Comparison of ENCODE assay signal across 8 cellular contexts in genomic region chr22:25404556-25404922, GRCh38.
DNase-seq lines count a peak whose midpoint lies in the region; ATAC-seq, FAIRE-seq and TF ChIP-seq lines count a peak whose summit lies in the region.

No MANE protein-coding gene starts in this region.

- no peak overlapping the region for H4K91ac ChIP-seq in mesenchymal stem cell (ENCODE audit: low read length)

- no peak for TF ChIP-seq POLR2A in H54 (IDR thresholded peaks at IDR 0.05; ENCODE audit: low read depth, low read length)

- H3K9me3 ChIP-seq in KOPT-K1 (ENCODE audit: insufficient read depth, low read length, poor library complexity, severe bottlenecking): no peaks in the 10 kb centered on the region
- H3K9me3 ChIP-seq in mesenchymal stem cell (ENCODE audit: control insufficient read depth, low read length): no peaks in the 10 kb centered on the region

- H2BK12ac ChIP-seq in mesenchymal stem cell (ENCODE audit: low read length in 2 of 2): no peak overlapping the region

- no peak overlapping the region for H3K14ac ChIP-seq in mesenchymal stem cell (ENCODE audit: low read length in 2 of 2)

- peak overlapping the region in 1 of 2 experiments; percentile 77 for H3K23ac ChIP-seq in mesenchymal stem cell (ENCODE audit: low read length in 2 of 2)

- WGBS in mesenchymal stem cell: 0% methylated on average over 28 of the region's 35 CpGs

- H2BK5ac ChIP-seq in mesenchymal stem cell (ENCODE audit: low read depth, low read length, poor library complexity, severe bottlenecking): no peak overlapping the region

- ATAC-seq in GM19397 (IDR thresholded peaks at IDR 0.05; ENCODE audit: unreplicated experiment): no peak

- no peak overlapping the region for H2BK15ac ChIP-seq in mesenchymal stem cell (ENCODE audit: low read depth, poor library complexity, severe bottlenecking)

- H3K79me1 ChIP-seq in mesenchymal stem cell (replicated peaks; ENCODE audit: low read length, poor library complexity, severe bottlenecking): peaks cover 12% of the 10 kb centered on the region

- no peaks in the 10 kb centered on the region for H3K27me3 ChIP-seq in mesenchymal stem cell (ENCODE audit: control insufficient read depth in 1 of 2, insufficient read depth in 1 of 2, low read length in 2 of 2)

- H3K4me2 ChIP-seq in mesenchymal stem cell (ENCODE audit: low read length, poor library complexity, severe bottlenecking): peak overlapping the region; percentile 86

- H3K27ac ChIP-seq in KOPT-K1 (ENCODE audit: low read depth, low read length, poor library complexity, severe bottlenecking): peak overlapping the region; percentile 73
- H3K27ac ChIP-seq in mesenchymal stem cell (ENCODE audit: low read length, poor library complexity, severe bottlenecking): no peak overlapping the region

- H3K18ac ChIP-seq in mesenchymal stem cell (ENCODE audit: low read depth in 1 of 2, low read length in 2 of 2): peak overlapping the region in 1 of 2 experiments; percentile 61

- H3K4me3 ChIP-seq in cardiac fibroblast (replicated peaks in 1 of 2; ENCODE audit: low read depth in 2 of 2, low read length in 2 of 2) (peak overlapping the region; percentile 68 to 69), mesenchymal stem cell (ENCODE audit: insufficient read depth in 1 of 2, low read depth in 1 of 2, low read length in 2 of 2) (peak overlapping the region; percentile 79 to 82)

- H2AFZ ChIP-seq in mesenchymal stem cell (ENCODE audit: low read depth, low read length): no peak overlapping the region

- H4K8ac ChIP-seq in mesenchymal stem cell (ENCODE audit: low read length): no peak overlapping the region

- H3K9ac ChIP-seq in mesenchymal stem cell (ENCODE audit: low read length): peak overlapping the region; percentile 78

- peaks cover 41% of the 10 kb centered on the region for H3K4me1 ChIP-seq in mesenchymal stem cell (ENCODE audit: control insufficient read depth, insufficient read depth, low read depth, low read length)

- DNase-seq in cardiac fibroblast (ENCODE audit: low read depth in 2 of 2) (peak in 1 of 2 donors; percentile 8), mesenchymal stem cell (peak; percentile 35), urothelium cell line (ENCODE audit: low spot score) (peak; percentile 58), pons (ENCODE audit: low spot score) (no peak), H54 (ENCODE audit: insufficient read length, low spot score) (no peak)

- no peak overlapping the region for H2BK120ac ChIP-seq in mesenchymal stem cell (ENCODE audit: low read depth, low read length)

- no peak overlapping the region for H3K4ac ChIP-seq in mesenchymal stem cell (ENCODE audit: low read depth in 1 of 2, low read length in 2 of 2)

- peak; percentile 15 for TF ChIP-seq CTCF in GM12873 (IDR thresholded peaks at IDR 0.05; ENCODE audit: insufficient read depth, low read depth, low read length, missing control alignments)
- TF ChIP-seq CTCF in cardiac fibroblast (IDR thresholded peaks at IDR 0.05; ENCODE audit: low read depth, low read length): no peak

- H3K36me3 ChIP-seq in KOPT-K1 (ENCODE audit: insufficient read depth, low read length) (no peaks in the 10 kb centered on the region), mesenchymal stem cell (ENCODE audit: control insufficient read depth in 1 of 2, insufficient read depth in 2 of 2, low read depth in 1 of 2, low read length in 2 of 2) (no peaks in the 10 kb centered on the region)

- FAIRE-seq in urothelium cell line (lab: Jason Lieb, UNC) (no peak), H54 (lab: Jason Lieb, UNC) (no peak)

- H2AK5ac ChIP-seq in mesenchymal stem cell (ENCODE audit: low read length, severe bottlenecking): no peak overlapping the region

Comparison
In these comparisons a context has a peak if more than half of its experiments do, and no peak if none do; other contexts are left out.
1. DNase-seq: peak in mesenchymal stem cell (single experiment) and urothelium cell line (single experiment); none in pons (single experiment) and H54 (single experiment).